31 cellular contexts compared by ENCODE assay signal in the genomic region with DNA sequence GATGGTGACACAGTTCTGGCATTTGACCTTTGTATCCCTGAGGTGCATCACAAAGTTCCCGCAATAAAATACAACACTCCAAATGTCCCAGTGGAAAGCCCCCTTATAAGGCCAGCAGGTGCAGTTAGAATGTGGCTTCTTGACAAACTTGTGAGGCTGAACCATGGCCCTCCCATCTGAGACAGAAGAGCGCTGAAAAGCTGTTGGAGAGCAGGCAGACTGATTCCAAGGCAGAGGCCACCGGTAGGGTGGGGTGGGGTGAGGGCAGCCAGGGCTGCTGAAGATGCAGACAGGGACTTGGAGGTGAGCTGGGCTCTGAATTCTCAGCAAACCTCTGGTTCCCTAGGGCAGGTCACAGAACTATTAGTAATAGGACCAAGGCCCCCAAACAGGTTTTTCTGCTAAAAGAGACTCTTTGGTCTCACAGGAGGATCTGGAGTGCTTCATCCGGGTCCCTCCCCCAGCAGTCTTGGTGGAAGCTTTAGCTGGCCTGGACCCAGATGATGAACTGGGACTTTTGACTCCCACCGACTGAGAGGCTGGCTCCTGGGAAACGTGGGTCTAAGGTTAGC. TPM values are rescaled to one million over a fixed set of nuclear protein-coding genes. Genes with fewer than 3 reads are reported as not detected.
"Had no signal": no experiment of that assay in that cellular context is flagged by ENCODE, and none has a peak within 500 bp of the region (broad histone marks: within the 10 kb centered on the region; RNA-seq: fewer than 3 reads in every experiment).

No MANE protein-coding gene starts in this region.

- H3K27ac ChIP-seq: adrenal gland, ascending aorta, breast epithelium, epithelial cell of prostate, heart left ventricle had no signal

- H3K4me1 ChIP-seq: adrenal gland, ascending aorta, breast epithelium, heart left ventricle had no signal

- H3K36me3 ChIP-seq: adrenal gland, ascending aorta, breast epithelium, heart left ventricle had no signal

- ATAC-seq: activated CD4-positive, alpha-beta T cell treated with anti-CD3 and anti-CD28 coated beads for 36 hours; activated CD8-positive, alpha-beta memory T cell treated with anti-CD3 and anti-CD28 coated beads, Interleukin-2, amount 10 ng/mL, durations not matched to agents 7 days and 5 days; activated CD8-positive, alpha-beta T cell treated with anti-CD3 and anti-CD28 coated beads, Interleukin-2, amount 10 ng/mL, durations not matched to agents 7 days and 5 days; activated naive CD8-positive, alpha-beta T cell treated with anti-CD3 and anti-CD28 coated beads, Interleukin-2, amount 50 U/mL, for 24 hours; effector memory CD8-positive, alpha-beta T cell; heart left ventricle; T-helper 17 cell had no signal

- H3K27me3 ChIP-seq: adrenal gland, ascending aorta, breast epithelium, heart left ventricle had no signal

- DNase-seq: activated CD4-positive, alpha-beta memory T cell treated with anti-CD3 and anti-CD28 coated beads for 36 hours; activated CD4-positive, alpha-beta T cell treated with anti-CD3 and anti-CD28 coated beads for 36 hours; activated CD4-positive, alpha-beta T cell treated with anti-CD3 and anti-CD28 coated beads, Interleukin-2, amount 10 ng/mL, durations not matched to agents 24 days and 14 days; activated CD4-positive, CD25-positive, alpha-beta regulatory T cell; activated CD4-positive, CD25-positive, alpha-beta regulatory T cell treated with anti-CD3 and anti-CD28 coated beads, Interleukin-2, amount 50 U/mL, for 72 hours; activated CD8-positive, alpha-beta memory T cell treated with anti-CD3 and anti-CD28 coated beads, Interleukin-2, amount 10 ng/mL, durations not matched to agents 7 days and 5 days; activated CD8-positive, alpha-beta memory T cell treated with anti-CD3 and anti-CD28 coated beads, Interleukin-2, amount 50 U/mL, for 4 hours; activated CD8-positive, alpha-beta T cell treated with anti-CD3 and anti-CD28 coated beads, Interleukin-2, amount 10 ng/mL, durations not matched to agents 7 days and 5 days; activated effector memory CD4-positive, alpha-beta T cell treated with anti-CD3 and anti-CD28 coated beads, Interleukin-2, amount 50 U/mL, for 16 hours; activated naive CD4-positive, alpha-beta T cell treated with anti-CD3 and anti-CD28 coated beads for 36 hours; activated naive CD8-positive, alpha-beta T cell treated with anti-CD3 and anti-CD28 coated beads for 36 hours; activated naive CD8-positive, alpha-beta T cell treated with anti-CD3 and anti-CD28 coated beads, Interleukin-2, amount 50 U/mL, for 24 hours; activated T-cell treated with anti-CD3 and anti-CD28 coated beads, Interleukin-2, amount 50 U/mL, for 1 hour; activated T-cell treated with anti-CD3 and anti-CD28 coated beads, Interleukin-2, amount 50 U/mL, for 48 hours; adrenal gland; amygdala; caudate nucleus; cortex of kidney; dermis blood vessel endothelial cell; effector CD4-positive, alpha-beta T cell; effector memory CD8-positive, alpha-beta T cell; foreskin fibroblast; glutamatergic neuron; heart left ventricle; T-helper 1 cell; T-helper 17 cell had no signal

- FAIRE-seq: colon, frontal cortex had no signal

- H3K4me3 ChIP-seq: adrenal gland, ascending aorta, breast epithelium, heart left ventricle had no signal

RNA-seq across cellular contexts. Expression of gene CHST3, which starts 15.6 kb away (rescaled TPM):
- total RNA-seq: activated CD8-positive, alpha-beta T cell treated with anti-CD3 and anti-CD28 coated beads, Interleukin-2, amount 10 ng/mL, durations not matched to agents 7 days and 5 days; T-helper 17 cell had no signal
